Comparison of ENCODE assay signal across 8 cellular contexts in the genomic region with DNA sequence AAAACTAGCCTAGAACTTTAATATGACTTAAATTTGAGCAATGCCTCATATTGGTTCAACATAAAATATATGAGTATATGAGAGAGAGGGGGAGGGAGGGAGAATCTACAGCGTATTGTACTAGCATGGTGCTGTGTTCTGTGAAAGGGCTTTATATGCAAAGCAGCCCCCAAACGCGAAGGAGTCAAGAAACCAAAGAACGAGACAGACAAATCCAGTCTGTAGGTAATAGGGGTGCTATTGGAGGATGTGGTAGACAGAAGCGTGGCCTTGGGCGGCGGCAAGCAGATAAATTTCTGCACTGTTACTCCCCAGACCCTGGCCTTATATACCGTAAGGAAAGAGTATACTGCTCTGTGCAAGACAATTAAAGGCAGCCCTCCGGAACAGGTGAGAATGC. TPM values are rescaled to one million over a fixed set of nuclear protein-coding genes. Genes with fewer than 3 reads are reported as not detected.
A peak's percentile ranks its signal among the peaks of the same experiment; 100 is the strongest.
DNase-seq lines count a peak whose midpoint lies in the region; ATAC-seq and TF ChIP-seq lines count a peak whose summit lies in the region.

No MANE protein-coding gene starts in this region.

- peaks cover 52% of the 10 kb centered on the region for H3K27me3 Mint-ChIP-seq in T-helper 2 cell treated with Interferon-gamma antibody and Interleukin-4, amounts not matched to agents 5 μg/mL and 100 μg/mL, for 36 hours (ENCODE audit: low read depth)
- peaks cover 14% of the 10 kb centered on the region for H3K27me3 Mint-ChIP-seq in glutamatergic neuron (ENCODE audit: unreplicated experiment)
- H3K27me3 Mint-ChIP-seq in stimulated activated naive B cell treated with anti-CD40 and anti-IgM and Interleukin-4, amounts not matched to agents 10 μg/mL and 1 μg/mL and 100 μg/mL, for 72 hours: peaks cover 27 to 34% of the 10 kb centered on the region in 2 donors

- peak overlapping the region; percentile 84 for H3K4me3 Mint-ChIP-seq in T-helper 2 cell treated with Interferon-gamma antibody and Interleukin-4, amounts not matched to agents 5 μg/mL and 100 μg/mL, for 36 hours
- H3K4me3 Mint-ChIP-seq in glutamatergic neuron (ENCODE audit: unreplicated experiment): peak overlapping the region; percentile 75
- peak overlapping the region; percentile 86 to 87 for H3K4me3 Mint-ChIP-seq in stimulated activated naive B cell treated with anti-CD40 and anti-IgM and Interleukin-4, amounts not matched to agents 10 μg/mL and 1 μg/mL and 100 μg/mL, for 72 hours

- no peak for DNase-seq in T-helper 2 cell treated with Interferon-gamma antibody and Interleukin-4, amounts not matched to agents 5 μg/mL and 100 μg/mL, for 36 hours (ENCODE audit: low spot score)
- no peak for DNase-seq in glutamatergic neuron
- no peak for DNase-seq in stimulated activated naive B cell treated with anti-CD40 and anti-IgM and Interleukin-4, amounts not matched to agents 10 μg/mL and 1 μg/mL and 100 μg/mL, for 72 hours
- no peak for DNase-seq in MV-4-11 (lab: John Stamatoyannopoulos, UW)
- DNase-seq in NCI-H2029 treated with DMSO at 0.1 percent for 48 hours (lab: John Stamatoyannopoulos, UW): no peak
- no peak for DNase-seq in NCI-H1092 (lab: John Stamatoyannopoulos, UW)

- peaks cover 29% of the 10 kb centered on the region for H3K4me1 Mint-ChIP-seq in T-helper 2 cell treated with Interferon-gamma antibody and Interleukin-4, amounts not matched to agents 5 μg/mL and 100 μg/mL, for 36 hours (ENCODE audit: low read depth)
- peaks cover 51% of the 10 kb centered on the region for H3K4me1 Mint-ChIP-seq in glutamatergic neuron (ENCODE audit: low read depth, unreplicated experiment)
- H3K4me1 Mint-ChIP-seq in stimulated activated naive B cell treated with anti-CD40 and anti-IgM and Interleukin-4, amounts not matched to agents 10 μg/mL and 1 μg/mL and 100 μg/mL, for 72 hours: peaks cover 21 to 22% of the 10 kb centered on the region in 2 donors

- ATAC-seq in GM18511 (IDR thresholded peaks at IDR 0.05; ENCODE audit: unreplicated experiment): peak; percentile 6
- peak; percentile 11 for ATAC-seq in HG02642 (IDR thresholded peaks at IDR 0.05; ENCODE audit: poor library complexity, unreplicated experiment)
- ATAC-seq in stimulated activated naive B cell treated with anti-CD40 and anti-IgM and Interleukin-4, amounts not matched to agents 10 μg/mL and 1 μg/mL and 100 μg/mL, for 72 hours (replicated peaks): no peak

- H3K9me3 Mint-ChIP-seq in T-helper 2 cell treated with Interferon-gamma antibody and Interleukin-4, amounts not matched to agents 5 μg/mL and 100 μg/mL, for 36 hours: no peaks in the 10 kb centered on the region
- peaks cover 23% of the 10 kb centered on the region for H3K9me3 Mint-ChIP-seq in glutamatergic neuron (ENCODE audit: unreplicated experiment)
- no peaks in the 10 kb centered on the region for H3K9me3 Mint-ChIP-seq in stimulated activated naive B cell treated with anti-CD40 and anti-IgM and Interleukin-4, amounts not matched to agents 10 μg/mL and 1 μg/mL and 100 μg/mL, for 72 hours

- no peak for TF ChIP-seq CTCF in glutamatergic neuron (IDR thresholded peaks at IDR 0.05; ENCODE audit: partially characterized antibody, unreplicated experiment)

- peak overlapping the region; percentile 80 for H3K27ac Mint-ChIP-seq in T-helper 2 cell treated with Interferon-gamma antibody and Interleukin-4, amounts not matched to agents 5 μg/mL and 100 μg/mL, for 36 hours
- H3K27ac Mint-ChIP-seq in glutamatergic neuron (ENCODE audit: unreplicated experiment): peak overlapping the region; percentile 97
- H3K27ac Mint-ChIP-seq in stimulated activated naive B cell treated with anti-CD40 and anti-IgM and Interleukin-4, amounts not matched to agents 10 μg/mL and 1 μg/mL and 100 μg/mL, for 72 hours: peak overlapping the region; percentile 76

- H3K36me3 Mint-ChIP-seq in T-helper 2 cell treated with Interferon-gamma antibody and Interleukin-4, amounts not matched to agents 5 μg/mL and 100 μg/mL, for 36 hours (ENCODE audit: low read depth): peaks cover 10% of the 10 kb centered on the region
- H3K36me3 Mint-ChIP-seq in glutamatergic neuron (ENCODE audit: unreplicated experiment): no peaks in the 10 kb centered on the region
- peaks cover 2 to 7% of the 10 kb centered on the region in 2 donors for H3K36me3 Mint-ChIP-seq in stimulated activated naive B cell treated with anti-CD40 and anti-IgM and Interleukin-4, amounts not matched to agents 10 μg/mL and 1 μg/mL and 100 μg/mL, for 72 hours

RNA-seq across cellular contexts. Expression of a gene that starts 0.8 kb away (rescaled TPM):
- total RNA-seq in glutamatergic neuron (ENCODE audit: unreplicated experiment): 250 TPM

Comparison
In these comparisons a context has a peak if more than half of its experiments do, and no peak if none do; other contexts are left out.
1. ATAC-seq: peak in GM18511 (single experiment) and HG02642 (single experiment); none in stimulated activated naive B cell treated with anti-CD40 and anti-IgM and Interleukin-4, amounts not matched to agents 10 μg/mL and 1 μg/mL and 100 μg/mL, for 72 hours (0 of 2).
2. Peak in every context shown above with its lines, with median percentiles within 50 percentile points of each other: H3K27ac Mint-ChIP-seq and H3K4me3 Mint-ChIP-seq.